Comparison of ENCODE assay signal across 8 cellular contexts in genomic region chr7:102286237-102287081, GRCh38. TPM values are rescaled to one million over a fixed set of nuclear protein-coding genes. Genes with fewer than 3 reads are reported as not detected.
A peak's percentile ranks its signal among the peaks of the same experiment; 100 is the strongest.
DNase-seq lines count a peak whose midpoint lies in the region; ATAC-seq and TF ChIP-seq lines count a peak whose summit lies in the region.

Gene SH2B2 (plus strand): TSS chr7:102286868. CDS start chr7:102300551, 13,683 bp downstream.

- peak within 1 kb of the TSS; percentile 70 for H3K4me3 ChIP-seq in lower leg skin (ENCODE audit: low read depth, poor library complexity, severe bottlenecking)

- ATAC-seq in GM19463 (IDR thresholded peaks at IDR 0.05; ENCODE audit: unreplicated experiment): peak; percentile 15

- DNase-seq in CD1c-positive myeloid dendritic cell (ENCODE audit: extremely low spot score): peak; percentile 86
- peak; percentile 63 for DNase-seq in NCI-H146 (lab: John Stamatoyannopoulos, UW)
- peak; percentile 55 for DNase-seq in activated CD4-positive, CD25-positive, alpha-beta regulatory T cell treated with anti-CD3 and anti-CD28 coated beads, Interleukin-2, amount 50 U/mL, for 72 hours
- DNase-seq in ecto neural progenitor cell (ENCODE audit: low spot score): peak; percentile 81
- peak; percentile 56 to 96 for DNase-seq in lower leg skin (ENCODE audit: low spot score in 2 of 2)
- DNase-seq in stimulated activated CD8-positive, alpha-beta memory T cell treated with anti-CD3 and anti-CD28 coated beads, Interleukin-4, amount 100 ng/mL, for 48 hours: peak; percentile 60
- no peak for DNase-seq in NCI-H187 treated with DMSO at 0.1 percent for 48 hours (lab: John Stamatoyannopoulos, UW)

- TF ChIP-seq POLR2A in lower leg skin (IDR thresholded peaks at IDR 0.05): no peak

- TF ChIP-seq CTCF in lower leg skin (IDR thresholded peaks at IDR 0.05): no peak

- intact Hi-C loops in lower leg skin (cut with DNase I; ENCODE audit: low total_unique reads): loop anchor here (5.0 kb wide), 1 partner anchor 101 kb away; no protein-coding TSS in a partner anchor

- WGBS in lower leg skin, 2 donors: 0 to 1% methylated on average over 8 to 50 of the region's 114 CpGs

RNA-seq across cellular contexts. Expression of gene SH2B2, which starts in this region (rescaled TPM):
- total RNA-seq in lower leg skin: 10 to 100 TPM; 13.9 to 28.6 (median 20.6) TPM
